In the genomic region with DNA sequence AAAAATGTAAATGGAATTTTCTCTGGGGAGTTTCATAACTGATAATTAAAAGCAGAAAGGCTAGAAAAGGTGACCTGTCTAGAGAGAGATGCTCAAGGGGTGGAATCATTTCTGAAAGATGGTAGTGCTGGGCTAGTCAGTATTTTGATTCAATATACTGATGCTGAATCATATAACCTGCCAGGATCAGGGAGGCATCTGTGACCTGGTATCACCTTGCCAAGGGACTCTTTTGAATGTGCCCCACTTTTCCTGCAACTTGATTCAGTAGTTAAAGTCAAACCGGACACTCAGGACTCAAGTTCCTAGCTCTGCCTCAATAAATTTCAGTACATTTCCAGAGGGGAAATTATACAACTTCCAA, we compare ENCODE assay signal across 12 cellular contexts.
DNase-seq lines count a peak whose midpoint lies in the region; ATAC-seq and TF ChIP-seq lines count a peak whose summit lies in the region.
"Had no signal": no experiment of that assay in that cellular context is flagged by ENCODE, and none has a peak within 500 bp of the region (broad histone marks: within the 10 kb centered on the region; RNA-seq: fewer than 3 reads in every experiment).

No MANE protein-coding gene starts in this region.

- H3K4me1 Mint-ChIP-seq in activated naive CD4-positive, alpha-beta T cell treated with anti-CD3 and anti-CD28 coated beads, Interleukin-2, amount 10 ng/mL, durations not matched to agents 7 days and 5 days, result peaks cover 91% of the 10 kb centered on the region
- peaks cover 81% of the 10 kb centered on the region for H3K4me1 Mint-ChIP-seq in dendritic cell treated with granulocyte-macrophage colony-stimulating factor and Interleukin-4, amounts not matched to agents 40 ng/mL and 50 ng/mL, for 4 days (ENCODE audit: low read depth)

- H3K4me3 Mint-ChIP-seq in activated naive CD4-positive, alpha-beta T cell treated with anti-CD3 and anti-CD28 coated beads, Interleukin-2, amount 10 ng/mL, durations not matched to agents 7 days and 5 days, result no peak overlapping the region
- no peak overlapping the region for H3K4me3 Mint-ChIP-seq in dendritic cell treated with granulocyte-macrophage colony-stimulating factor and Interleukin-4, amounts not matched to agents 40 ng/mL and 50 ng/mL, for 4 days

- peaks cover 85% of the 10 kb centered on the region for H3K4me1 ChIP-seq in OCI-LY3 (ENCODE audit: low read length)

- TF ChIP-seq CTCF in OCI-LY3 (IDR thresholded peaks at IDR 0.05; ENCODE audit: low read depth, low read length), result no peak
- TF ChIP-seq CTCF in RWPE1 (conservative IDR thresholded peaks at IDR 0.05; ENCODE audit: low read depth), result no peak

- H3K27me3 ChIP-seq in OCI-LY3 (ENCODE audit: low read depth, low read length), result no peaks in the 10 kb centered on the region
- H3K27me3 ChIP-seq: tibial nerve had no signal

- no peak for ATAC-seq in GM18870 (IDR thresholded peaks at IDR 0.05; ENCODE audit: unreplicated experiment)
- no peak for ATAC-seq in GM21423 (IDR thresholded peaks at IDR 0.05; ENCODE audit: unreplicated experiment)
- no peak for ATAC-seq in HG02870 (IDR thresholded peaks at IDR 0.05; ENCODE audit: unreplicated experiment)

- peak overlapping the region; percentile 91 for H3K4me3 ChIP-seq in OCI-LY3 (ENCODE audit: low read length)
- H3K4me3 ChIP-seq: tibial nerve had no signal

- no peaks in the 10 kb centered on the region for H3K9me3 ChIP-seq in OCI-LY3 (ENCODE audit: insufficient read depth, low read length)
- H3K9me3 ChIP-seq: tibial nerve had no signal

- peak overlapping the region; percentile 22 for H3K27ac Mint-ChIP-seq in activated naive CD4-positive, alpha-beta T cell treated with anti-CD3 and anti-CD28 coated beads, Interleukin-2, amount 10 ng/mL, durations not matched to agents 7 days and 5 days
- peak overlapping the region; percentile 25 for H3K27ac Mint-ChIP-seq in dendritic cell treated with granulocyte-macrophage colony-stimulating factor and Interleukin-4, amounts not matched to agents 40 ng/mL and 50 ng/mL, for 4 days

- POLR2A ChIA-PET in RWPE1 (lab: Yijun Ruan, JAX; ENCODE audit: low non-redundant PET), result no interaction called here

- peaks cover 100% of the 10 kb centered on the region for H3K79me2 ChIP-seq in OCI-LY3 (ENCODE audit: low read length)

- CTCF ChIA-PET in activated naive CD4-positive, alpha-beta T cell treated with anti-CD3 and anti-CD28 coated beads, Interleukin-2, amount 10 ng/mL, durations not matched to agents 7 days and 5 days (lab: Charles Lee), result no interaction called here
- CTCF ChIA-PET in RWPE1 (lab: Yijun Ruan, JAX), result no interaction called here

- H3K4me2 ChIP-seq in OCI-LY3 (ENCODE audit: low read length), result peak overlapping the region; percentile 95

- H4K20me1 ChIP-seq in OCI-LY3 (ENCODE audit: insufficient read depth, low read length), result peaks cover 95% of the 10 kb centered on the region

- peaks cover 70% of the 10 kb centered on the region for H3K36me3 Mint-ChIP-seq in activated naive CD4-positive, alpha-beta T cell treated with anti-CD3 and anti-CD28 coated beads, Interleukin-2, amount 10 ng/mL, durations not matched to agents 7 days and 5 days
- peaks cover 74% of the 10 kb centered on the region for H3K36me3 Mint-ChIP-seq in dendritic cell treated with granulocyte-macrophage colony-stimulating factor and Interleukin-4, amounts not matched to agents 40 ng/mL and 50 ng/mL, for 4 days (ENCODE audit: low read depth)

- DNase-seq in activated naive CD4-positive, alpha-beta T cell treated with anti-CD3 and anti-CD28 coated beads, Interleukin-2, amount 10 ng/mL, durations not matched to agents 7 days and 5 days, result no peak
- DNase-seq in activated naive CD4-positive, alpha-beta T cell (lab: John Stamatoyannopoulos, UW), result no peak
- DNase-seq in RWPE1 (ENCODE audit: low spot score), result no peak
- DNase-seq: amygdala, DMS79, NCI-H1436 had no signal

- peaks cover 57% of the 10 kb centered on the region for H3K36me3 ChIP-seq in OCI-LY3 (replicated peaks; ENCODE audit: low read depth, low read length)
- H3K36me3 ChIP-seq: tibial nerve had no signal

- H2AFZ ChIP-seq in OCI-LY3 (ENCODE audit: low read depth, low read length), result no peak overlapping the region

- no peaks in the 10 kb centered on the region for H3K9me3 Mint-ChIP-seq in activated naive CD4-positive, alpha-beta T cell treated with anti-CD3 and anti-CD28 coated beads, Interleukin-2, amount 10 ng/mL, durations not matched to agents 7 days and 5 days
- no peaks in the 10 kb centered on the region for H3K9me3 Mint-ChIP-seq in dendritic cell treated with granulocyte-macrophage colony-stimulating factor and Interleukin-4, amounts not matched to agents 40 ng/mL and 50 ng/mL, for 4 days

- H3K27ac ChIP-seq in OCI-LY3 (ENCODE audit: low read length), result peak overlapping the region; percentile 95
- no peak overlapping the region for H3K27ac ChIP-seq in RWPE1
- H3K27ac ChIP-seq: tibial nerve had no signal

- H3K9ac ChIP-seq in OCI-LY3 (ENCODE audit: low read length), result peak overlapping the region; percentile 99

- H3K27me3 Mint-ChIP-seq in activated naive CD4-positive, alpha-beta T cell treated with anti-CD3 and anti-CD28 coated beads, Interleukin-2, amount 10 ng/mL, durations not matched to agents 7 days and 5 days, result no peaks in the 10 kb centered on the region
- H3K27me3 Mint-ChIP-seq in dendritic cell treated with granulocyte-macrophage colony-stimulating factor and Interleukin-4, amounts not matched to agents 40 ng/mL and 50 ng/mL, for 4 days, result no peaks in the 10 kb centered on the region

- intact Hi-C loops in dendritic cell treated with granulocyte-macrophage colony-stimulating factor and Interleukin-4, amounts not matched to agents 40 ng/mL and 50 ng/mL, for 4 days (cut with micrococcal nuclease), result no loop called here
